Comparison of ENCODE assay signal across 31 cellular contexts in the genomic region with DNA sequence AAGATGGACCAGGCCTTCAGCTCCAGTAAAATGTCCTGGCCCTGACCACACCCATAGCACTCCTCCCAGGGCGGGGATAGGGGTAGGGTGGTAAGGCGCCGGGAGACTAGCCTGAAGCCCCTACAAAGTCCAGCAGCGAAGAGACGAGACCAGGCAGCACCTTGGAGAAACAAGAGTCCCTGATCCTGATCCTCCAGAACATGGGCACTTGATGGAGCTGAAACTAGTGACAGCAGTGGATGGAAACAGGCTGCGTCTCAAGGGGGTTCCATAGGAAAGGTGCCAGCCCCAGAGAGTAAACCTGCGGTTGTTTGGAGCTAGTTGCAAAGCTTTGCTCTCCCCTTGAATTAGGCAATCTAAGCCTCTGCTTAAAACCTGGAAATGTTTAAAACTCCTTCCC.
"Had no signal": no experiment of that assay in that cellular context is flagged by ENCODE, and none has a peak within 500 bp of the region (broad histone marks: within the 10 kb centered on the region; RNA-seq: fewer than 3 reads in every experiment).

No MANE protein-coding gene starts in this region.

- H3K9me3 Mint-ChIP-seq: natural killer cell, nephron, neural progenitor cell, type B pancreatic cell had no signal

- H3K27ac Mint-ChIP-seq: naive thymus-derived CD4-positive, alpha-beta T cell; natural killer cell; nephron; neural progenitor cell; progenitor cell of endocrine pancreas; stimulated activated naive B cell treated with anti-CD40 and anti-IgM and Interleukin-4, amounts not matched to agents 10 μg/mL and 1 μg/mL and 100 μg/mL, for 72 hours; stimulated activated naive CD8-positive, alpha-beta T cell treated with anti-CD3 and anti-CD28 coated beads, Interleukin-15, Interleukin-2, amounts not matched to agents 100 ng/mL and 50 ng/mL, for 24 hours; type B pancreatic cell had no signal

- H3K9me3 ChIP-seq: neutrophil, ovary, psoas muscle, right lobe of liver, spleen, stomach, thoracic aorta, thyroid gland, tibial nerve, upper lobe of right lung, uterus had no signal

- DNase-seq: naive thymus-derived CD4-positive, alpha-beta T cell; natural killer cell; nucleus accumbens; ovary; posterior cingulate gyrus; psoas muscle; right cardiac atrium; right lobe of liver; spleen; stimulated activated CD4-positive, alpha-beta T cell treated with anti-CD3 and anti-CD28 coated beads, Interleukin-12 subunit alpha, Interleukin-12 subunit beta, amount 100 ng/mL, for 4 hours; stimulated activated CD4-positive, alpha-beta T cell treated with anti-CD3 and anti-CD28 coated beads, Interleukin-1b, Interleukin-23, amount 100 ng/mL, for 48 hours; stimulated activated CD4-positive, alpha-beta T cell treated with anti-CD3 and anti-CD28 coated beads, Interleukin-4, amount 100 ng/mL, for 1 hour; stimulated activated CD4-positive, alpha-beta T cell treated with anti-CD3 and anti-CD28 coated beads, Interleukin-4, amount 100 ng/mL, for 4 hours; stimulated activated CD8-positive, alpha-beta memory T cell treated with anti-CD3 and anti-CD28 coated beads, Interleukin-4, amount 100 ng/mL, for 48 hours; stimulated activated naive B cell treated with anti-CD40 and anti-IgM and Interleukin-4, amounts not matched to agents 10 μg/mL and 1 μg/mL and 100 μg/mL, for 72 hours; stimulated activated naive CD4-positive, alpha-beta T cell treated with Interleukin-2 at 50 U/mL for 16 hours; stomach; thyroid gland; upper lobe of right lung; uterus had no signal

- H3K79me2 ChIP-seq: parathyroid adenoma had no signal

- H3K4me2 ChIP-seq: neural progenitor cell, smooth muscle cell had no signal

- H3K4me1 Mint-ChIP-seq: naive thymus-derived CD4-positive, alpha-beta T cell; natural killer cell; nephron; stimulated activated naive B cell treated with anti-CD40 and anti-IgM and Interleukin-4, amounts not matched to agents 10 μg/mL and 1 μg/mL and 100 μg/mL, for 72 hours had no signal

- H3K27ac ChIP-seq: neural progenitor cell, neutrophil, ovary, parathyroid adenoma, psoas muscle, right lobe of liver, skin epidermis, spleen, stomach, thoracic aorta, thyroid gland, tibial nerve, upper lobe of right lung, uterus had no signal

- H3K27me3 Mint-ChIP-seq: progenitor cell of endocrine pancreas; stimulated activated naive CD8-positive, alpha-beta T cell treated with anti-CD3 and anti-CD28 coated beads, Interleukin-15, Interleukin-2, amounts not matched to agents 100 ng/mL and 50 ng/mL, for 24 hours had no signal

- H2AFZ ChIP-seq: neural progenitor cell, parathyroid adenoma had no signal

- H3K27me3 ChIP-seq: neural progenitor cell, neutrophil, ovary, right lobe of liver, spleen, stomach, thyroid gland, tibial nerve, upper lobe of right lung, uterus had no signal

- H3K4me3 ChIP-seq: neural progenitor cell, ovary, psoas muscle, right lobe of liver, skin epidermis, smooth muscle cell, spleen, stomach, thoracic aorta, thyroid gland, tibial nerve, upper lobe of right lung, uterus had no signal

- H3K36me3 ChIP-seq: neural progenitor cell, neutrophil, ovary, right lobe of liver, spleen, stomach, thoracic aorta, thyroid gland, tibial nerve, upper lobe of right lung, uterus had no signal

- H3K4me3 Mint-ChIP-seq: naive thymus-derived CD4-positive, alpha-beta T cell; natural killer cell; nephron; neural progenitor cell; stimulated activated naive B cell treated with anti-CD40 and anti-IgM and Interleukin-4, amounts not matched to agents 10 μg/mL and 1 μg/mL and 100 μg/mL, for 72 hours; stimulated activated naive CD8-positive, alpha-beta T cell treated with anti-CD3 and anti-CD28 coated beads, Interleukin-15, Interleukin-2, amounts not matched to agents 100 ng/mL and 50 ng/mL, for 24 hours; type B pancreatic cell had no signal

- H3K9ac ChIP-seq: neural progenitor cell, parathyroid adenoma had no signal

- ATAC-seq: naive thymus-derived CD4-positive, alpha-beta T cell; natural killer cell; psoas muscle; right cardiac atrium; stimulated activated naive B cell treated with anti-CD40 and anti-IgM and Interleukin-4, amounts not matched to agents 10 μg/mL and 1 μg/mL and 100 μg/mL, for 72 hours; upper lobe of right lung had no signal

- H3K36me3 Mint-ChIP-seq: naive thymus-derived CD4-positive, alpha-beta T cell; natural killer cell; neural progenitor cell; stimulated activated naive B cell treated with anti-CD40 and anti-IgM and Interleukin-4, amounts not matched to agents 10 μg/mL and 1 μg/mL and 100 μg/mL, for 72 hours; type B pancreatic cell had no signal

- H3K4me1 ChIP-seq: neural progenitor cell, parathyroid adenoma, psoas muscle, right lobe of liver, spleen, stomach, thyroid gland, upper lobe of right lung, uterus had no signal
